11 cellular contexts compared by ENCODE assay signal in genomic region chr2:85743304-85743978, GRCh38. TPM values are rescaled to one million over a fixed set of nuclear protein-coding genes. Genes with fewer than 3 reads are reported as not detected.
A peak's percentile ranks its signal among the peaks of the same experiment; 100 is the strongest.
DNase-seq lines count a peak whose midpoint lies in the region; ATAC-seq and TF ChIP-seq lines count a peak whose summit lies in the region.
"Had no signal": no experiment of that assay in that cellular context is flagged by ENCODE, and none has a peak within 500 bp of the region (broad histone marks: within the 10 kb centered on the region; RNA-seq: fewer than 3 reads in every experiment).

No MANE protein-coding gene starts in this region.

- H3K27ac ChIP-seq in Panc1 (ENCODE audit: low read length) (peak overlapping the region; percentile 63), caudate nucleus (ENCODE audit: low read depth, low read length) (peak overlapping the region; percentile 99), lung (ENCODE audit: low read depth in 1 of 2, low read length in 1 of 2) (peak overlapping the region; percentile 71 to 89), transverse colon (peak overlapping the region; percentile 80 to 88 (median 84))

- DNase-seq in Panc1 (ENCODE audit: low read depth, low spot score) (no peak), caudate nucleus (lab: John Stamatoyannopoulos, UW) (peak in 10 of 61 donors; percentile 9 to 68 (median 22)), lung (ENCODE audit: low spot score) (no peak), transverse colon (no peak), NCI-H526 (lab: John Stamatoyannopoulos, UW) (no peak), HuH-7 (ENCODE audit: low spot score) (no peak)
- DNase-seq: NCI-H187 treated with DMSO at 0.1 percent for 48 hours; stimulated activated CD4-positive, alpha-beta T cell treated with anti-CD3 and anti-CD28 coated beads, Interleukin-4, amount 100 ng/mL, for 4 hours had no signal

- no peak overlapping the region for H3K4me3 ChIP-seq in Panc1 (ENCODE audit: low read depth in 2 of 2, low read length in 2 of 2)
- no peak overlapping the region for H3K4me3 ChIP-seq in lung
- H3K4me3 ChIP-seq in transverse colon, result no peak overlapping the region

- POLR2A ChIA-PET in Panc1 (lab: Charles Lee), result no interaction called here

- ATAC-seq in Panc1, result no peak
- no peak for ATAC-seq in lung (ENCODE audit: insufficient read depth, low FRiP score)
- ATAC-seq in GM19023 (IDR thresholded peaks at IDR 0.05; ENCODE audit: unreplicated experiment), result no peak
- ATAC-seq in HG03439 (IDR thresholded peaks at IDR 0.05; ENCODE audit: unreplicated experiment), result no peak

- TF ChIP-seq CTCF in Panc1 (IDR thresholded peaks at IDR 0.05) (no peak), lung (IDR thresholded peaks at IDR 0.05; ENCODE audit: control extremely low read depth, extremely low read depth) (no peak), transverse colon (IDR thresholded peaks at IDR 0.05) (no peak)

- intact Hi-C loops in Panc1 (cut with micrococcal nuclease; ENCODE audit: unreplicated experiment), result no loop called here
- intact Hi-C loops in transverse colon (cut with DNase I; ENCODE audit: low total_unique reads), result no loop called here

- 49 to 75% methylated on average over 10 of the region's 10 CpGs for WGBS in lung, 2 donors
- 40 to 69% methylated on average over 3 to 10 of the region's 10 CpGs for WGBS in transverse colon (ENCODE audit: low coverage in 1 of 2), 2 donors

- CTCF ChIA-PET in Panc1 (lab: Charles Lee), result no interaction called here

- TF ChIP-seq POLR2A in transverse colon (IDR thresholded peaks at IDR 0.05), result no peak

- no peak for TF ChIP-seq EP300 in transverse colon (IDR thresholded peaks at IDR 0.05; ENCODE audit: low read depth)

- H3K4me1 ChIP-seq in Panc1 (ENCODE audit: control insufficient read depth, insufficient read depth, low read length), result peaks cover 24% of the 10 kb centered on the region
- H3K4me1 ChIP-seq in lung (ENCODE audit: control insufficient read depth in 2 of 2, insufficient read depth in 2 of 2, low read length in 2 of 2), result peaks cover 30 to 34% of the 10 kb centered on the region in 2 donors
- H3K4me1 ChIP-seq in transverse colon, result peaks cover 26 to 52% (median 38%) of the 10 kb centered on the region in 4 donors

- H3K9me3 ChIP-seq in Panc1 (ENCODE audit: control insufficient read depth, insufficient read depth, low read depth, low read length) (no peaks in the 10 kb centered on the region), lung (ENCODE audit: control insufficient read depth in 2 of 2, insufficient read depth in 1 of 2, low read length in 1 of 2) (no peaks in the 10 kb centered on the region), transverse colon (no peaks in the 10 kb centered on the region)

- BruUV-seq in Panc1 (replicated peaks; lab: Mats Ljungman, UMichigan), result no TSS peak

- no peaks in the 10 kb centered on the region for H3K27me3 ChIP-seq in Panc1 (ENCODE audit: control insufficient read depth, insufficient read depth, low read length)
- no peaks in the 10 kb centered on the region for H3K27me3 ChIP-seq in lung (ENCODE audit: control insufficient read depth, insufficient read depth)
- no peaks in the 10 kb centered on the region for H3K27me3 ChIP-seq in transverse colon

- H3K36me3 ChIP-seq in Panc1 (ENCODE audit: control insufficient read depth, insufficient read depth, low read length), result no peaks in the 10 kb centered on the region
- no peaks in the 10 kb centered on the region for H3K36me3 ChIP-seq in lung (ENCODE audit: control insufficient read depth in 2 of 2, insufficient read depth in 2 of 2, low read length in 2 of 2)
- H3K36me3 ChIP-seq in transverse colon, result no peaks in the 10 kb centered on the region

- in situ Hi-C loops in Panc1 (cut with HindIII; ENCODE audit: low pct_unique_long_range_greater_than_20kb, low sequenced_read_pairs), result no loop called here
- in situ Hi-C loops in transverse colon (cut with MboI; ENCODE audit: low pct_ligation_motif_present in 1 of 4, low pct_unique_long_range_greater_than_20kb in 1 of 4, low sequenced_read_pairs in 3 of 4), result loop anchor here in 1 of 4 donors (5.0 kb wide), 1 partner anchor 69 kb away; no protein-coding TSS in a partner anchor

RNA-seq across cellular contexts. Expression of gene ATOH8, which starts 10.3 kb away (rescaled TPM):
- total RNA-seq in Panc1 (2021; ENCODE audit: unreplicated experiment) (3.8 TPM), lung (10 to 100 TPM; 38.6 to 51.4 TPM), transverse colon (10 to 100 TPM in 3 of 4 donors, 1 to 10 TPM in 1; 7.4 to 32.6 (median 14.4) TPM)
- polyA plus RNA-seq in Panc1 (2012; ENCODE audit: insufficient read length), result 3.7 TPM
- polyA plus RNA-seq in lung, result 10 to 100 TPM; 49.7 to 63.3 TPM

RNA-seq across cellular contexts. Expression of gene GNLY, which starts 49.3 kb away (rescaled TPM):
- not detected for total RNA-seq in Panc1 (2021; ENCODE audit: unreplicated experiment)
- not detected for polyA plus RNA-seq in Panc1 (2012; ENCODE audit: insufficient read length)
- 10 to 100 TPM in 1 of 2 donors, not detected in 1; 12.1 TPM for total RNA-seq in lung
- 10 to 100 TPM in 1 of 2 donors, 1 to 10 TPM in 1; 9.0 to 13.6 TPM for polyA plus RNA-seq in lung
- 10 to 100 TPM in 1 of 4 donors, 1 to 10 TPM in 1, not detected in 2; 5.2 to 11.7 TPM for total RNA-seq in transverse colon
- total RNA-seq: SK-MEL-5 had no signal
